Comparison of ENCODE assay signal across 17 cellular contexts in genomic region chr2:121346886-121347285, GRCh38.
"Had no signal": no experiment of that assay in that cellular context is flagged by ENCODE, and none has a peak within 500 bp of the region (broad histone marks: within the 10 kb centered on the region; RNA-seq: fewer than 3 reads in every experiment).

No MANE protein-coding gene starts in this region.

- DNase-seq: activated B cell treated with CpG ODN at 0.5 μM for 24 hours; activated CD4-positive, alpha-beta T cell treated with anti-CD3 and anti-CD28 coated beads for 48 hours; activated CD8-positive, alpha-beta memory T cell treated with anti-CD3 and anti-CD28 coated beads, Interleukin-2, amount 50 U/mL, for 4 hours; activated CD8-positive, alpha-beta T cell treated with anti-CD3 and anti-CD28 coated beads, Interleukin-2, amount 10 ng/mL, durations not matched to agents 7 days and 5 days; activated gamma-delta T cell treated with Interleukin-2 at 50 U/mL for 16 hours; aorta; cerebellar nuclear complex; effector CD8-positive, alpha-beta T cell; glutamatergic neuron; hypothalamus; kidney; left ventricle myocardium superior; mesenchymal stem cell; naive thymus-derived CD8-positive, alpha-beta T cell; stimulated activated CD4-positive, alpha-beta T cell treated with anti-CD3 and anti-CD28 coated beads, Interleukin-15, amount 100 ng/mL, for 24 hours; stimulated activated CD4-positive, alpha-beta T cell treated with anti-CD3 and anti-CD28 coated beads, Interleukin-4, amount 100 ng/mL, for 1 hour; stimulated activated naive CD4-positive, alpha-beta T cell had no signal

- ATAC-seq: activated CD8-positive, alpha-beta T cell treated with anti-CD3 and anti-CD28 coated beads, Interleukin-2, amount 10 ng/mL, durations not matched to agents 7 days and 5 days; left ventricle myocardium superior; naive thymus-derived CD8-positive, alpha-beta T cell had no signal
